In the genomic region with DNA sequence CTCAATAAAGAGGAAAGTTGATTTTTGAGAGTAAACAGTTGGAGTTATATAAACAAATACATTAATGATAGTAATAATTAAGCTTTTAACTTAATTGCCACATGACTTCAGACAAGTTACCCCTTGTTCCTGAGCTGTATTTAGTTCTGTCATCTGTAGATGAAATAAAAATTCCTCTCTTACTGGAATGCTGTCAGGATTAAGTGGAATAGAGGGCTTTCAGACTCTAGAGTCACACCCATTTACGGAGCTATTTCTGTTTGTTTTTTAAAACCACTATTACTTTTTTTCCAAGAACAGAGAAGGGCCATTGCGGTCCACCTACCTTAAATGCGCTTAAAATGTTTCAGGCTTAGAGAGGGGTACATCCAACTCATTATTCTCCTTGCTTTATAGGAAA, we compare ENCODE assay signal across 6 cellular contexts.
"Had no signal": no experiment of that assay in that cellular context is flagged by ENCODE, and none has a peak within 500 bp of the region (broad histone marks: within the 10 kb centered on the region; RNA-seq: fewer than 3 reads in every experiment).

No MANE protein-coding gene starts in this region.

- H3K4me2 ChIP-seq: GM23338 had no signal

- DNase-seq: H9, HCEC 1CT, KBM-7 had no signal

- H3K27ac ChIP-seq: HL-60 had no signal

- ATAC-seq: GM23338, HepG2 had no signal

- H3K4me3 ChIP-seq: GM23338 had no signal

- H2AFZ ChIP-seq: GM23338 had no signal
